In the genomic region with DNA sequence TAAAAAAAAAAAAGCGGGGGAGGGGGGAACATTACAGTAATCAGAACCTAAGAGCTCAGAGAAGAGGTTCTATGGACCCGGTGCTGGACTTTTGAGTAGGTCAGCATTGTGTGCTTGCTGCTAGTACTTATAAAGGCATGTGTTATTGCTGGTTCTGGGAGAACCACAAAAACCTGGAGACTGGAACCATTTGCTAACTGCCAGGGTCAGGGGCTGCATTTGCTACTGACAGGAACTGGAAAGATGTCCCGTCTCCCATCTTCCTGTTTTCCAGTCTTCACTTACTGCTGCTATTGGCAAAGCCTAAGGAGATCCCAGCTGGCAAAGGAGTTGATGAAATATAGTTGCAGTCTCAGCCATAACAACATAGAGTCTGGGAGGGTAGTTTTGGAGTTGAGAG, we compare ENCODE assay signal across 35 cellular contexts.
"Had no signal": no experiment of that assay in that cellular context is flagged by ENCODE, and none has a peak within 500 bp of the region (broad histone marks: within the 10 kb centered on the region; RNA-seq: fewer than 3 reads in every experiment).

No MANE protein-coding gene starts in this region.

- H3K36me3 ChIP-seq: ascending aorta, cardiac muscle cell, Peyer's patch had no signal

- H3K27ac Mint-ChIP-seq: activated CD4-positive, alpha-beta T cell treated with anti-CD3 and anti-CD28 coated beads, Interleukin-2, amount 10 ng/mL, durations not matched to agents 24 days and 14 days; activated CD8-positive, alpha-beta T cell treated with anti-CD3 and anti-CD28 coated beads for 36 hours; activated naive CD8-positive, alpha-beta T cell treated with anti-CD3 and anti-CD28 coated beads for 36 hours; activated T-cell treated with anti-CD3 and anti-CD28 coated beads, Interleukin-2, amount 50 U/mL, for 72 hours; activated T-helper 17 cell treated with anti-CD3 and anti-CD28 coated beads, Interleukin-2, amount 50 U/mL, for 72 hours; T-cell had no signal

- H3K4me3 ChIP-seq: ascending aorta, cardiac muscle cell, Peyer's patch, SJSA1 had no signal

- H3K9me3 Mint-ChIP-seq: activated CD4-positive, alpha-beta T cell treated with anti-CD3 and anti-CD28 coated beads, Interleukin-2, amount 10 ng/mL, durations not matched to agents 24 days and 14 days; activated T-helper 17 cell treated with anti-CD3 and anti-CD28 coated beads, Interleukin-2, amount 50 U/mL, for 72 hours; central memory CD8-positive, alpha-beta T cell had no signal

- H3K27me3 Mint-ChIP-seq: activated CD8-positive, alpha-beta T cell treated with anti-CD3 and anti-CD28 coated beads for 36 hours; activated naive CD8-positive, alpha-beta T cell treated with anti-CD3 and anti-CD28 coated beads for 36 hours; activated T-helper 17 cell treated with anti-CD3 and anti-CD28 coated beads, Interleukin-2, amount 50 U/mL, for 72 hours; central memory CD8-positive, alpha-beta T cell; T-cell had no signal

- H3K4me3 Mint-ChIP-seq: activated CD4-positive, alpha-beta T cell treated with anti-CD3 and anti-CD28 coated beads, Interleukin-2, amount 10 ng/mL, durations not matched to agents 24 days and 14 days; activated CD8-positive, alpha-beta T cell treated with anti-CD3 and anti-CD28 coated beads for 36 hours; activated naive CD8-positive, alpha-beta T cell treated with anti-CD3 and anti-CD28 coated beads for 36 hours; activated T-cell treated with anti-CD3 and anti-CD28 coated beads, Interleukin-2, amount 50 U/mL, for 72 hours; activated T-helper 17 cell treated with anti-CD3 and anti-CD28 coated beads, Interleukin-2, amount 50 U/mL, for 72 hours; central memory CD8-positive, alpha-beta T cell; T-cell had no signal

- H3K9me3 ChIP-seq: ascending aorta, Peyer's patch had no signal

- H3K27me3 ChIP-seq: ascending aorta, cardiac muscle cell, Peyer's patch, SJSA1 had no signal

- DNase-seq: activated CD4-positive, alpha-beta T cell treated with anti-CD3 and anti-CD28 coated beads, Interleukin-2, amount 10 ng/mL, durations not matched to agents 24 days and 14 days; activated CD4-positive, alpha-beta T cell treated with anti-CD3 and anti-CD28 coated beads, Interleukin-2, amount 50 U/mL, for 4 hours; activated CD8-positive, alpha-beta T cell treated with anti-CD3 and anti-CD28 coated beads for 36 hours; activated effector memory CD4-positive, alpha-beta T cell treated with anti-CD3 and anti-CD28 coated beads, Interleukin-2, amount 50 U/mL, for 16 hours; activated naive CD4-positive, alpha-beta T cell; activated naive CD4-positive, alpha-beta T cell treated with anti-CD3 and anti-CD28 coated beads, Interleukin-2, amount 50 U/mL, for 16 hours; activated naive CD8-positive, alpha-beta T cell treated with anti-CD3 and anti-CD28 coated beads for 36 hours; activated T-cell treated with anti-CD3 and anti-CD28 coated beads, Interleukin-2, amount 50 U/mL, for 1 hour; activated T-cell treated with anti-CD3 and anti-CD28 coated beads, Interleukin-2, amount 50 U/mL, for 72 hours; amniotic stem cell; Kasumi-1; MM.1S; NCI-H1092 treated with DMSO at 0.1 percent for 48 hours; NCI-H1417; NCI-H146; NCI-H187; NCI-H2029 treated with DMSO at 0.1 percent for 48 hours; NCI-H2107; NCI-H2171; NCI-H510A treated with DMSO at 0.1 percent for 48 hours; NCI-H526 treated with DMSO at 0.1 percent for 48 hours; NCI-H774; PC-3; Peyer's patch; RPMI8226; SHP77 treated with DMSO at 0.1 percent for 48 hours; T-cell; T1000; WERI-Rb-1 had no signal

- ATAC-seq: activated CD8-positive, alpha-beta T cell treated with anti-CD3 and anti-CD28 coated beads for 36 hours; activated T-cell treated with anti-CD3 and anti-CD28 coated beads, Interleukin-2, amount 50 U/mL, for 72 hours; activated T-helper 17 cell treated with anti-CD3 and anti-CD28 coated beads, Interleukin-2, amount 50 U/mL, for 72 hours; PC-3; SK-N-SH treated with all-trans-retinoic acid at 6 μM for 48 hours; T-cell had no signal

- H3K27ac ChIP-seq: ascending aorta, cardiac muscle cell, Peyer's patch, SJSA1, WERI-Rb-1 had no signal
